Comparison of ENCODE assay signal across 9 cellular contexts in genomic region chr9:113349434-113350337, GRCh38. TPM values are rescaled to one million over a fixed set of nuclear protein-coding genes. Genes with fewer than 3 reads are reported as not detected.
A peak's percentile ranks its signal among the peaks of the same experiment; 100 is the strongest.
DNase-seq lines count a peak whose midpoint lies in the region; ATAC-seq lines count a peak whose summit lies in the region.
"Had no signal": no experiment of that assay in that cellular context is flagged by ENCODE, and none has a peak within 500 bp of the region (broad histone marks: within the 10 kb centered on the region; RNA-seq: fewer than 3 reads in every experiment).

Gene BSPRY (plus strand): TSS chr9:113349541. CDS start chr9:113349580, 39 bp downstream.

- H3K36me3 ChIP-seq in ectodermal cell (ENCODE audit: control insufficient read depth, insufficient read depth, low read length) (no peaks in the 10 kb centered on the region), mucosa of stomach (ENCODE audit: control insufficient read depth, insufficient read depth, low read length) (no peaks in the 10 kb centered on the region)

- no peaks in the 10 kb centered on the region for H3K9me3 ChIP-seq in ectodermal cell (ENCODE audit: control insufficient read depth, low read length)
- no peaks in the 10 kb centered on the region for H3K9me3 ChIP-seq in mucosa of stomach (ENCODE audit: control insufficient read depth, low read length)

- H3K4me1 Mint-ChIP-seq in T-helper 1 cell treated with Interleukin-12 subunit alpha and Interleukin-12 subunit beta and Interleukin-4 antibody, amounts not matched to agents 30 μg/mL and 1 μg/mL, for 36 hours (ENCODE audit: low read depth): peaks cover 46% of the 10 kb centered on the region

- H3K9ac ChIP-seq in mucosa of stomach (ENCODE audit: low read length): peak within 1 kb of the TSS; percentile 78

- peak within 1 kb of the TSS; percentile 83 for H3K4me3 Mint-ChIP-seq in T-helper 1 cell treated with Interleukin-12 subunit alpha and Interleukin-12 subunit beta and Interleukin-4 antibody, amounts not matched to agents 30 μg/mL and 1 μg/mL, for 36 hours

- H3K27ac ChIP-seq in ectodermal cell (ENCODE audit: insufficient read depth, low read depth, low read length, poor library complexity, severe bottlenecking): no peak within 1 kb of the TSS

- peak; percentile 34 for ATAC-seq in HG03196 (IDR thresholded peaks at IDR 0.05; ENCODE audit: unreplicated experiment)

- H3K4me3 ChIP-seq in ectodermal cell (ENCODE audit: insufficient read depth, low read depth, low read length) (peak within 1 kb of the TSS; percentile 32), mucosa of stomach (ENCODE audit: low read length) (peak within 1 kb of the TSS; percentile 58)

- DNase-seq in DMS79 treated with DMSO at 0.1 percent for 48 hours (lab: John Stamatoyannopoulos, UW) (peak; percentile 17), DMS79 (lab: John Stamatoyannopoulos, UW) (no peak), HCEC 1CT (no peak), kidney glomerular epithelial cell (lab: John Stamatoyannopoulos, UW) (no peak)

- peak within 1 kb of the TSS; percentile 86 for H3K27ac Mint-ChIP-seq in T-helper 1 cell treated with Interleukin-12 subunit alpha and Interleukin-12 subunit beta and Interleukin-4 antibody, amounts not matched to agents 30 μg/mL and 1 μg/mL, for 36 hours

- H3K4me1 ChIP-seq in ectodermal cell (ENCODE audit: control insufficient read depth, insufficient read depth, low read length) (no peaks in the 10 kb centered on the region), mucosa of stomach (ENCODE audit: control insufficient read depth, insufficient read depth, low read length) (peaks cover 25% of the 10 kb centered on the region)

- no peaks in the 10 kb centered on the region for H3K9me3 Mint-ChIP-seq in T-helper 1 cell treated with Interleukin-12 subunit alpha and Interleukin-12 subunit beta and Interleukin-4 antibody, amounts not matched to agents 30 μg/mL and 1 μg/mL, for 36 hours

- WGBS in ectodermal cell, 2 experiments: 5% methylated on average over 80 of the region's 80 CpGs

- peaks cover 4% of the 10 kb centered on the region for H3K36me3 Mint-ChIP-seq in T-helper 1 cell treated with Interleukin-12 subunit alpha and Interleukin-12 subunit beta and Interleukin-4 antibody, amounts not matched to agents 30 μg/mL and 1 μg/mL, for 36 hours (ENCODE audit: low read depth)

- peaks cover 65% of the 10 kb centered on the region for H3K27me3 ChIP-seq in ectodermal cell (ENCODE audit: control insufficient read depth, insufficient read depth, low read length, poor library complexity, severe bottlenecking)
- peaks cover 5% of the 10 kb centered on the region for H3K27me3 ChIP-seq in mucosa of stomach (ENCODE audit: control insufficient read depth, insufficient read depth, low read length)

- H3K27me3 Mint-ChIP-seq in T-helper 1 cell treated with Interleukin-12 subunit alpha and Interleukin-12 subunit beta and Interleukin-4 antibody, amounts not matched to agents 30 μg/mL and 1 μg/mL, for 36 hours (ENCODE audit: low read depth): no peaks in the 10 kb centered on the region

RNA-seq across cellular contexts. Expression of gene BSPRY, which starts in this region (rescaled TPM):
- not detected for polyA plus RNA-seq in ectodermal cell (2013, experiment 1 of 4)
- polyA plus RNA-seq in ectodermal cell (2013, experiment 2 of 4): 0.16 TPM
- not detected for polyA plus RNA-seq in ectodermal cell (2013, experiment 3 of 4)
- polyA plus RNA-seq in ectodermal cell (2013, experiment 4 of 4): not detected
- polyA plus RNA-seq: AG04450 had no signal
